In the genomic region with DNA sequence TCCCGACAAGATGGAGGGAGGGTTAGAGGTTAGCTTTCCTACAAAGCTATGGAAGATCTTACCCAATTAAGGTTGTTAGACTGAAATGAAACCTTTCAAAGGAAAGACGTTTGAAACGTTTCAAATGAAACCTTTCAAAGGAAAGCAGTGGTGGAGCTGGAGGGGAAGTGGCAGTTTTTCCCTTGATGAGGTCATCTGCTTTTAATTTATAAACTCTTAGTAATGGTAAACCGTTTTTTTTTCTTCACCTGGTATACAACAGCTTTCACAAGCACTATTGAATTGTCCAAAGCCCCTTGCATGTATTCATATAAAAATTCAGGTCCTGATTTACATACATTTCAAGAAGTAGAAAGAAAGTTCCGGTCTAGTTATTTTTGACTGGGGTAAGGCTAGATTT, we compare ENCODE assay signal across 12 cellular contexts. TPM values are rescaled to one million over a fixed set of nuclear protein-coding genes. Genes with fewer than 3 reads are reported as not detected.
DNase-seq lines count a peak whose midpoint lies in the region; ATAC-seq and TF ChIP-seq lines count a peak whose summit lies in the region.
"Had no signal": no experiment of that assay in that cellular context is flagged by ENCODE, and none has a peak within 500 bp of the region (broad histone marks: within the 10 kb centered on the region; RNA-seq: fewer than 3 reads in every experiment).

No MANE protein-coding gene starts in this region.

- dilution Hi-C loops in IMR-90 (cut with HindIII; ENCODE audit: low sequenced_read_pairs, unreplicated experiment), result no loop called here

- H3K27ac ChIP-seq in IMR-90 (ENCODE audit: insufficient read depth, low read length) (no peak overlapping the region), PC-9 (no peak overlapping the region)
- H3K27ac ChIP-seq: breast epithelium, Peyer's patch had no signal

- H3K18ac ChIP-seq in IMR-90 (ENCODE audit: low read depth, low read length), result peak overlapping the region; percentile 83; the same call in 1 of the 2 replicates

- no peaks in the 10 kb centered on the region for H3K9me2 ChIP-seq in PC-9 (ENCODE audit: insufficient read depth)

- H3K9me3 ChIP-seq in IMR-90 (ENCODE audit: control insufficient read depth, insufficient read depth, low read length) (no peaks in the 10 kb centered on the region), PC-9 (ENCODE audit: insufficient read depth, low read depth) (no peaks in the 10 kb centered on the region)
- H3K9me3 ChIP-seq: breast epithelium, Peyer's patch had no signal

- in situ Hi-C loops in IMR-90 (cut with MboI; ENCODE audit: low sequenced_read_pairs), result no loop called here

- no peak for ATAC-seq in IMR-90 (ENCODE audit: low read depth)
- ATAC-seq in activated B cell treated with CpG ODN at 0.5 μM for 24 hours (ENCODE audit: low read depth), result peak; percentile 19
- no peak for ATAC-seq in stimulated activated effector memory CD8-positive, alpha-beta T cell treated with anti-CD3 and anti-CD28 coated beads, Interleukin-12 subunit alpha, Interleukin-12 subunit beta, amount 100 ng/mL, for 72 hours

- DNase-seq in activated naive CD4-positive, alpha-beta T cell treated with anti-CD3 and anti-CD28 coated beads for 36 hours, result peak; percentile 36
- no peak for DNase-seq in activated naive CD4-positive, alpha-beta T cell treated with anti-CD3 and anti-CD28 coated beads, Interleukin-2, amount 50 U/mL, for 16 hours
- DNase-seq in IMR-90, result no peak
- DNase-seq in activated B cell treated with CpG ODN at 0.5 μM for 24 hours, result no peak
- no peak for DNase-seq in stimulated activated effector memory CD8-positive, alpha-beta T cell treated with anti-CD3 and anti-CD28 coated beads, Interleukin-12 subunit alpha, Interleukin-12 subunit beta, amount 100 ng/mL, for 72 hours (ENCODE audit: low spot score in 2 of 2)
- DNase-seq in stimulated activated CD4-positive, alpha-beta T cell treated with anti-CD3 and anti-CD28 coated beads, Interleukin-4, amount 100 ng/mL, for 1 hour, result no peak
- no peak for DNase-seq in GM20000 (ENCODE audit: low spot score)
- DNase-seq in PC-9, result no peak
- DNase-seq: activated CD4-positive, alpha-beta T cell treated with anti-CD3 and anti-CD28 coated beads for 4 hours; NCI-H1092; Peyer's patch had no signal

- H2AK5ac ChIP-seq in IMR-90 (ENCODE audit: low read depth, low read length), result peak overlapping the region; percentile 87; the same call in 1 of the 2 replicates

- H3K4me1 ChIP-seq in IMR-90 (ENCODE audit: control insufficient read depth, insufficient read depth, low read length) (peaks cover 29% of the 10 kb centered on the region), PC-9 (replicated peaks; ENCODE audit: insufficient read depth) (peaks cover 74% of the 10 kb centered on the region)
- H3K4me1 ChIP-seq: breast epithelium had no signal

- peak overlapping the region; percentile 80; the same call in 1 of the 2 replicates for H2BK120ac ChIP-seq in IMR-90 (ENCODE audit: low read depth, low read length)

- peak overlapping the region; percentile 54; the same call in 1 of the 2 replicates for H3K56ac ChIP-seq in IMR-90 (ENCODE audit: extremely low read depth, insufficient read depth, low read length)

- CTCF ChIA-PET in activated naive CD4-positive, alpha-beta T cell treated with anti-CD3 and anti-CD28 coated beads for 36 hours (lab: Charles Lee), result interaction anchor here (0.7 kb wide), 1 partner anchor 89 kb away, joined by 3 read pairs; no protein-coding TSS in a partner anchor
- CTCF ChIA-PET in IMR-90 (lab: Yijun Ruan, JAX), result interaction anchor here (0.5 kb wide), 1 partner anchor 292 kb away, joined by 3 read pairs; no protein-coding TSS in a partner anchor
- CTCF ChIA-PET in activated B cell treated with CpG ODN at 0.5 μM for 24 hours (lab: Charles Lee), result interaction anchor here (0.8 to 1.5 kb wide), 2 partner anchors 70 to 87 kb away, joined by 3 to 4 read pairs; no protein-coding TSS in a partner anchor
- CTCF ChIA-PET in PC-9 (lab: Charles Lee), result no interaction called here

- TF ChIP-seq POLR2A in IMR-90 (IDR thresholded peaks at IDR 0.05; ENCODE audit: low read depth, low read length), result no peak

- no peak overlapping the region for H3K4me3 ChIP-seq in IMR-90 (ENCODE audit: insufficient read depth, low read depth, low read length)
- no peak overlapping the region for H3K4me3 ChIP-seq in PC-9
- H3K4me3 ChIP-seq: breast epithelium, Peyer's patch had no signal

- H3K4me2 ChIP-seq in IMR-90 (ENCODE audit: low read depth, low read length) (peak overlapping the region; percentile 69; the same call in 1 of the 2 replicates), PC-9 (no peak overlapping the region)

- H3K79me1 ChIP-seq in IMR-90 (ENCODE audit: low read depth in 1 of 2, low read length in 2 of 2), result peaks cover 0 to 39% of the 10 kb centered on the region in 2 experiments; a peak in 2 of 4 replicates

- peaks cover 24% of the 10 kb centered on the region for H3K79me2 ChIP-seq in PC-9 (ENCODE audit: low read depth)

- intact Hi-C loops in activated naive CD4-positive, alpha-beta T cell treated with anti-CD3 and anti-CD28 coated beads for 36 hours (cut with micrococcal nuclease), result loop anchor here (1.0 kb wide), 2 partner anchors 20 to 22 kb away; no protein-coding TSS in a partner anchor
- intact Hi-C loops in IMR-90 (cut with micrococcal nuclease) (loop anchor here (10.0 kb wide), 2 partner anchors 212 to 282 kb away; partner anchors contain the start of gene CCBE1), activated B cell treated with CpG ODN at 0.5 μM for 24 hours (cut with micrococcal nuclease) (loop anchor here (1.0 kb wide), 1 partner anchor 46 kb away; no protein-coding TSS in a partner anchor), PC-9 (cut with micrococcal nuclease; ENCODE audit: unreplicated experiment) (no loop called here)

- peak overlapping the region in 1 of 2 experiments; percentile 87; a peak in 2 of 4 replicates for H4K8ac ChIP-seq in IMR-90 (ENCODE audit: low read depth in 2 of 2, low read length in 2 of 2)

- no CpG with 5 or more reads among the region's 5 CpGs for WGBS in IMR-90 (ENCODE audit: extremely low coverage in 2 of 2, insufficient read length in 1 of 2), 2 experiments

- no peaks in the 10 kb centered on the region for H3K27me3 Mint-ChIP-seq in activated naive CD4-positive, alpha-beta T cell treated with anti-CD3 and anti-CD28 coated beads for 36 hours (ENCODE audit: low read depth)
- no peaks in the 10 kb centered on the region for H3K27me3 Mint-ChIP-seq in activated B cell treated with CpG ODN at 0.5 μM for 24 hours

- H3K9me3 Mint-ChIP-seq in activated naive CD4-positive, alpha-beta T cell treated with anti-CD3 and anti-CD28 coated beads for 36 hours, result no peaks in the 10 kb centered on the region
- H3K9me3 Mint-ChIP-seq in activated B cell treated with CpG ODN at 0.5 μM for 24 hours, result no peaks in the 10 kb centered on the region
- H3K9me3 Mint-ChIP-seq in stimulated activated effector memory CD8-positive, alpha-beta T cell treated with anti-CD3 and anti-CD28 coated beads, Interleukin-12 subunit alpha, Interleukin-12 subunit beta, amount 100 ng/mL, for 72 hours, result no peaks in the 10 kb centered on the region

- H2AFZ ChIP-seq in IMR-90 (replicated peaks; ENCODE audit: low read length, poor library complexity), result peak overlapping the region; percentile 46
- no peak overlapping the region for H2AFZ ChIP-seq in PC-9

- no peak overlapping the region for H4K91ac ChIP-seq in IMR-90 (ENCODE audit: insufficient read depth, low read depth, low read length)

- H3K4ac ChIP-seq in IMR-90 (ENCODE audit: low read depth, low read length), result peak overlapping the region; percentile 86; the same call in 1 of the 2 replicates

- no peaks in the 10 kb centered on the region for H3K27me3 ChIP-seq in IMR-90 (ENCODE audit: control insufficient read depth, insufficient read depth, low read length)
- no peaks in the 10 kb centered on the region for H3K27me3 ChIP-seq in PC-9 (ENCODE audit: insufficient read depth, low read depth)
- H3K27me3 ChIP-seq: Peyer's patch had no signal

- peak overlapping the region; percentile 80 for H3K27ac Mint-ChIP-seq in activated naive CD4-positive, alpha-beta T cell treated with anti-CD3 and anti-CD28 coated beads for 36 hours
- peak overlapping the region; percentile 76 for H3K27ac Mint-ChIP-seq in activated B cell treated with CpG ODN at 0.5 μM for 24 hours
- H3K27ac Mint-ChIP-seq in stimulated activated effector memory CD8-positive, alpha-beta T cell treated with anti-CD3 and anti-CD28 coated beads, Interleukin-12 subunit alpha, Interleukin-12 subunit beta, amount 100 ng/mL, for 72 hours, result peak overlapping the region; percentile 1

- H3K4me3 Mint-ChIP-seq in activated naive CD4-positive, alpha-beta T cell treated with anti-CD3 and anti-CD28 coated beads for 36 hours, result peak overlapping the region; percentile 7
- peak overlapping the region; percentile 68 for H3K4me3 Mint-ChIP-seq in activated B cell treated with CpG ODN at 0.5 μM for 24 hours
- peak overlapping the region; percentile 15 for H3K4me3 Mint-ChIP-seq in stimulated activated effector memory CD8-positive, alpha-beta T cell treated with anti-CD3 and anti-CD28 coated beads, Interleukin-12 subunit alpha, Interleukin-12 subunit beta, amount 100 ng/mL, for 72 hours

- peak overlapping the region; percentile 82 for H3K14ac ChIP-seq in IMR-90 (replicated peaks; ENCODE audit: low read depth, low read length)

- peak overlapping the region; percentile 83 for H2BK5ac ChIP-seq in IMR-90 (ENCODE audit: low read depth, low read length, poor library complexity, severe bottlenecking)

- H4K5ac ChIP-seq in IMR-90 (ENCODE audit: low read depth, low read length), result peak overlapping the region; percentile 79; the same call in 1 of the 2 replicates

- BruUV-seq in IMR-90 (replicated peaks; lab: Mats Ljungman, UMichigan) (no TSS peak), PC-9 (replicated peaks; lab: Mats Ljungman, UMichigan) (no TSS peak)

- peaks cover 22% of the 10 kb centered on the region for H3K36me3 Mint-ChIP-seq in activated naive CD4-positive, alpha-beta T cell treated with anti-CD3 and anti-CD28 coated beads for 36 hours (ENCODE audit: low read depth)
- H3K36me3 Mint-ChIP-seq in activated B cell treated with CpG ODN at 0.5 μM for 24 hours (ENCODE audit: low read depth), result peaks cover 26% of the 10 kb centered on the region
- H3K36me3 Mint-ChIP-seq in stimulated activated effector memory CD8-positive, alpha-beta T cell treated with anti-CD3 and anti-CD28 coated beads, Interleukin-12 subunit alpha, Interleukin-12 subunit beta, amount 100 ng/mL, for 72 hours, result peaks cover 30% of the 10 kb centered on the region

- H3K23ac ChIP-seq in IMR-90 (ENCODE audit: low read depth, low read length), result peak overlapping the region; percentile 91

- peaks cover 18% of the 10 kb centered on the region for H4K20me1 ChIP-seq in IMR-90 (ENCODE audit: insufficient read depth, low read length)
- peaks cover 16% of the 10 kb centered on the region for H4K20me1 ChIP-seq in PC-9 (ENCODE audit: insufficient read depth)

- H3K4me1 Mint-ChIP-seq in activated naive CD4-positive, alpha-beta T cell treated with anti-CD3 and anti-CD28 coated beads for 36 hours (ENCODE audit: low read depth), result peaks cover 62% of the 10 kb centered on the region
- H3K4me1 Mint-ChIP-seq in activated B cell treated with CpG ODN at 0.5 μM for 24 hours, result peaks cover 70% of the 10 kb centered on the region
- peaks cover 52% of the 10 kb centered on the region for H3K4me1 Mint-ChIP-seq in stimulated activated effector memory CD8-positive, alpha-beta T cell treated with anti-CD3 and anti-CD28 coated beads, Interleukin-12 subunit alpha, Interleukin-12 subunit beta, amount 100 ng/mL, for 72 hours

- TF ChIP-seq RAD21 in IMR-90 (IDR thresholded peaks at IDR 0.05; ENCODE audit: low read length), result no peak

- H3K36me3 ChIP-seq in IMR-90 (ENCODE audit: control insufficient read depth, insufficient read depth, low read length) (peaks cover 7% of the 10 kb centered on the region), PC-9 (ENCODE audit: low read depth) (peaks cover 20% of the 10 kb centered on the region)
- H3K36me3 ChIP-seq: breast epithelium, Peyer's patch had no signal

- no peak overlapping the region; the same call in 1 of the 2 replicates for H3K9ac ChIP-seq in IMR-90 (ENCODE audit: low read depth, low read length)

- peaks cover 53% of the 10 kb centered on the region for H3F3A ChIP-seq in PC-9 (ENCODE audit: insufficient read depth, low read depth)

- TF ChIP-seq CTCF in IMR-90 (conservative IDR thresholded peaks at IDR 0.05; ENCODE audit: low read depth, low read length) (no peak), activated B cell treated with CpG ODN at 0.5 μM for 24 hours (IDR thresholded peaks at IDR 0.05) (no peak), GM20000 (IDR thresholded peaks at IDR 0.05; ENCODE audit: extremely low read depth, missing control alignments) (no peak), PC-9 (conservative IDR thresholded peaks at IDR 0.05) (no peak)

- POLR2A ChIA-PET in IMR-90 (lab: Charles Lee; ENCODE audit: unreplicated experiment), result no interaction called here
- POLR2A ChIA-PET in activated B cell treated with CpG ODN at 0.5 μM for 24 hours (lab: Charles Lee), result interaction anchor here (1.1 to 4.6 kb wide), 3 partner anchors 11 to 52 kb away, joined by 4 to 34 read pairs (median 21); no protein-coding TSS in a partner anchor
- POLR2A ChIA-PET in PC-9 (lab: Charles Lee; ENCODE audit: unreplicated experiment), result no interaction called here

- H2AK9ac ChIP-seq in IMR-90 (replicated peaks; ENCODE audit: low read depth, low read length, poor library complexity), result no peak overlapping the region

- peak overlapping the region; percentile 94; the same call in 1 of the 3 replicates for H2BK15ac ChIP-seq in IMR-90 (ENCODE audit: low read depth, low read length)

- peak overlapping the region; percentile 77 for H2BK20ac ChIP-seq in IMR-90 (ENCODE audit: low read depth, low read length)

- H3K9me1 ChIP-seq in IMR-90 (ENCODE audit: insufficient read depth, low read length), result peaks cover 24% of the 10 kb centered on the region

RNA-seq across cellular contexts. Expression of gene PMAIP1, which starts 7.4 kb away (rescaled TPM):
- total RNA-seq in activated naive CD4-positive, alpha-beta T cell treated with anti-CD3 and anti-CD28 coated beads for 36 hours, result 100 to 1,000 TPM; 132 to 141 TPM
- total RNA-seq in IMR-90 (2012; rRNA removed) (14.0 and 26.9 TPM in 2 replicates), activated B cell treated with CpG ODN at 0.5 μM for 24 hours (68.5 and 69.9 TPM in 2 replicates), PC-9 (2021) (16.5 and 17.0 TPM in 2 replicates)
- 25.9 and 30.1 TPM in 2 replicates for polyA plus RNA-seq in IMR-90 (2012; rRNA removed)
- polyA plus RNA-seq in IMR-90 (2012; cell fraction: cytosol; rRNA removed), result 4.3 and 12.5 TPM in 2 replicates
- polyA plus RNA-seq in IMR-90 (2012; cell fraction: nucleus; rRNA removed; ENCODE audit: low replicate concordance), result 7.2 and 17.3 TPM in 2 replicates

Comparison
In these comparisons a context has a peak if more than half of its experiments do, and no peak if none do; other contexts are left out.
1. H3K27ac Mint-ChIP-seq: peak in every context shown above with its lines; median percentile 80 in activated naive CD4-positive, alpha-beta T cell treated with anti-CD3 and anti-CD28 coated beads for 36 hours; 76 in activated B cell treated with CpG ODN at 0.5 μM for 24 hours; 1 in stimulated activated effector memory CD8-positive, alpha-beta T cell treated with anti-CD3 and anti-CD28 coated beads, Interleukin-12 subunit alpha, Interleukin-12 subunit beta, amount 100 ng/mL, for 72 hours.
2. H3K4me3 Mint-ChIP-seq: peak in every context shown above with its lines; median percentile 68 in activated B cell treated with CpG ODN at 0.5 μM for 24 hours; 15 in stimulated activated effector memory CD8-positive, alpha-beta T cell treated with anti-CD3 and anti-CD28 coated beads, Interleukin-12 subunit alpha, Interleukin-12 subunit beta, amount 100 ng/mL, for 72 hours; 7 in activated naive CD4-positive, alpha-beta T cell treated with anti-CD3 and anti-CD28 coated beads for 36 hours.